In the genomic region with DNA sequence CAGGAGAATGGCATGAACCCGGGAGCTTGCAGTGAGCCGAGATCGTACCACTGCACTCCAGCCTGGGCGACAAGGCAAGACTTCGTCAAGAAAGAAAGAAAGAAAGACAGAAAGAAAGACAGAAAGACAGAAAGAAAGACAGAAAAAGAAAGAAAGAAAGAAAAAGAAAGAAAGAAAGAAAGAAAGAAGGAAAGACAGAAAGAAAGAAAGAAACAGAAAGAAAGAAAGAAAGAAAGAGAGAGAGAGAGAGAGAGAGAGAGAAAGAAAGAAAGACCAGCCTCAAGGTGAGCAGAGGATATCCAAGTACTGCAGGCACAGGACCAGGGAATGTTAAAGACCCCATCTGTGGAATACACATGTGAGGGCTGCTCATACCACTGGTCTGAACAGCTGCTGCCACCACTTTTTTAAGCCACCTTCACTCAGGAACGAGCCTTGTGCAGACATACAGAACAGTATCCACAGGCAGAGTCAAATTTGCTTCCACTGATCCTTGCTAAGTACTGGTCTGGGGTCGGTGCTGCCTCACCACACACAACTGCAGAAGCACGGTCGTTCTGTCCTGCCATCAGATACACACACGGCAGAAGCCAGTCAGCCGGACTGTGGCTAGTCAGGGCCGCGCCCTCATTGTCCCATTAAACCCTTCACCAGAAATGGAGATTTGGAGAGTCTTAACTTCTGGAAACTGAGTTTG, we compare ENCODE assay signal across 1 cellular context.
TF ChIP-seq lines count a peak whose summit lies in the region.

No MANE protein-coding gene starts in this region.

TF ChIP-seq in WTC11, 78 proteins besides CTCF, POLR2A, EP300 and RAD21 (continued from another document):
- TF ChIP-seq, protein P1, sequence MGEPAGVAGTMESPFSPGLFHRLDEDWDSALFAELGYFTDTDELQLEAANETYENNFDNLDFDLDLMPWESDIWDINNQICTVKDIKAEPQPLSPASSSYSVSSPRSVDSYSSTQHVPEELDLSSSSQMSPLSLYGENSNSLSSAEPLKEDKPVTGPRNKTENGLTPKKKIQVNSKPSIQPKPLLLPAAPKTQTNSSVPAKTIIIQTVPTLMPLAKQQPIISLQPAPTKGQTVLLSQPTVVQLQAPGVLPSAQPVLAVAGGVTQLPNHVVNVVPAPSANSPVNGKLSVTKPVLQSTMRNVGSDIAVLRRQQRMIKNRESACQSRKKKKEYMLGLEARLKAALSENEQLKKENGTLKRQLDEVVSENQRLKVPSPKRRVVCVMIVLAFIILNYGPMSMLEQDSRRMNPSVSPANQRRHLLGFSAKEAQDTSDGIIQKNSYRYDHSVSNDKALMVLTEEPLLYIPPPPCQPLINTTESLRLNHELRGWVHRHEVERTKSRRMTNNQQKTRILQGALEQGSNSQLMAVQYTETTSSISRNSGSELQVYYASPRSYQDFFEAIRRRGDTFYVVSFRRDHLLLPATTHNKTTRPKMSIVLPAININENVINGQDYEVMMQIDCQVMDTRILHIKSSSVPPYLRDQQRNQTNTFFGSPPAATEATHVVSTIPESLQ (CRISPR knock-in tag; IDR thresholded peaks at IDR 0.05) = no peak
- TF ChIP-seq ATF1 (CRISPR knock-in tag; IDR thresholded peaks at IDR 0.05) (no peak), CBFB (CRISPR knock-in tag; IDR thresholded peaks at IDR 0.05; ENCODE audit: low read depth) (no peak), ZNF219 (CRISPR knock-in tag; IDR thresholded peaks at IDR 0.05; ENCODE audit: borderline replicate concordance) (no peak), ZNF317 (CRISPR knock-in tag; IDR thresholded peaks at IDR 0.05; ENCODE audit: borderline replicate concordance, low read depth) (no peak)
- TF ChIP-seq, protein P2, sequence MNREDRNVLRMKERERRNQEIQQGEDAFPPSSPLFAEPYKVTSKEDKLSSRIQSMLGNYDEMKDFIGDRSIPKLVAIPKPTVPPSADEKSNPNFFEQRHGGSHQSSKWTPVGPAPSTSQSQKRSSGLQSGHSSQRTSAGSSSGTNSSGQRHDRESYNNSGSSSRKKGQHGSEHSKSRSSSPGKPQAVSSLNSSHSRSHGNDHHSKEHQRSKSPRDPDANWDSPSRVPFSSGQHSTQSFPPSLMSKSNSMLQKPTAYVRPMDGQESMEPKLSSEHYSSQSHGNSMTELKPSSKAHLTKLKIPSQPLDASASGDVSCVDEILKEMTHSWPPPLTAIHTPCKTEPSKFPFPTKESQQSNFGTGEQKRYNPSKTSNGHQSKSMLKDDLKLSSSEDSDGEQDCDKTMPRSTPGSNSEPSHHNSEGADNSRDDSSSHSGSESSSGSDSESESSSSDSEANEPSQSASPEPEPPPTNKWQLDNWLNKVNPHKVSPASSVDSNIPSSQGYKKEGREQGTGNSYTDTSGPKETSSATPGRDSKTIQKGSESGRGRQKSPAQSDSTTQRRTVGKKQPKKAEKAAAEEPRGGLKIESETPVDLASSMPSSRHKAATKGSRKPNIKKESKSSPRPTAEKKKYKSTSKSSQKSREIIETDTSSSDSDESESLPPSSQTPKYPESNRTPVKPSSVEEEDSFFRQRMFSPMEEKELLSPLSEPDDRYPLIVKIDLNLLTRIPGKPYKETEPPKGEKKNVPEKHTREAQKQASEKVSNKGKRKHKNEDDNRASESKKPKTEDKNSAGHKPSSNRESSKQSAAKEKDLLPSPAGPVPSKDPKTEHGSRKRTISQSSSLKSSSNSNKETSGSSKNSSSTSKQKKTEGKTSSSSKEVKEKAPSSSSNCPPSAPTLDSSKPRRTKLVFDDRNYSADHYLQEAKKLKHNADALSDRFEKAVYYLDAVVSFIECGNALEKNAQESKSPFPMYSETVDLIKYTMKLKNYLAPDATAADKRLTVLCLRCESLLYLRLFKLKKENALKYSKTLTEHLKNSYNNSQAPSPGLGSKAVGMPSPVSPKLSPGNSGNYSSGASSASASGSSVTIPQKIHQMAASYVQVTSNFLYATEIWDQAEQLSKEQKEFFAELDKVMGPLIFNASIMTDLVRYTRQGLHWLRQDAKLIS (CRISPR knock-in tag; IDR thresholded peaks at IDR 0.05; ENCODE audit: borderline replicate concordance) = no peak
